8 cellular contexts compared by ENCODE assay signal in the genomic region with DNA sequence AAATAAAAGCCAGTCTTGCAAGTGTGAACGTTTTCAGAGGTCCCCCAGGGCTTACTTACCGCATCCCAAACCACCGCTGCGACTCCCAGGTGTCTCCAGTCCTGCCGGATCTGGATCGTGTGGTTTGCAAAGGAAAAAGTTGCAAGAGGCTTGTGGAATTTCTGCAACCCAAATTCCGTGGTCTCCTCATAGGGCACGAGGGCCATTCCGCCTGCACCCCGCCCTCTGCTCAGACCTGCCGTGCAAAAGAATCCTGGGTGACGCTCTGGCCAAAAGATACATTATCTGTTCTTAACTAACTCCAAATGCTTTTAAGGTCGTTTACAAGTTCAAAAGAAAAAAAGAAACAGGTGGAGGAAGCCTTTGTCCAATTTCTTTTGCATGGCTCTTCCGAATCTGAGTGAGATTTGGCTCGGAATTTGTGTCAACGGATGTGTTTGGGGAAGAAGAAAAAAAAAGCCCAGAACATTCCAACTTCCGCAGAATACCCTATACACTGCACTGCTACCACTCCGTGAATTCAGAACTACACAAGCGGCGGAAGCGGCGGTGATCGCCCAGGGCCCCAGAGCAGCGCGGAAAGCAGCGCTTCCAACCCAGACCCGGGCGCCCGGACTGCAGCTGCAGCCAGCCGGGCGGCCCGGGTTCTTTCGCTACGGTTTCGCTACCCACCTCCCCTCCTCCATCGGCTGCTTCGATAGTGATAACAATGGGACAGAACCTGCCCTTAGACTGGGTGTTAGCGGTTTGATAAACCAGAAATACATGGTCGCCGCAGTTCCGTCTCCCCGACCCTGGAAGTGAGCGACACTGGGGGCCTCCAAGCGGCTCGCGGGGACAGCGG. TPM values are rescaled to one million over a fixed set of nuclear protein-coding genes. Genes with fewer than 3 reads are reported as not detected.
DNase-seq lines count a peak whose midpoint lies in the region; ATAC-seq and TF ChIP-seq lines count a peak whose summit lies in the region.

No MANE protein-coding gene starts in this region.

- no peak for TF ChIP-seq EP300 in esophagus muscularis mucosa (IDR thresholded peaks at IDR 0.05)

- peak; percentile 34 to 80 (median 64) for DNase-seq in CD8-positive, alpha-beta T cell
- DNase-seq in OCI-M2 (lab: John Stamatoyannopoulos, UW; ENCODE audit: unreplicated experiment), result peak; percentile 9
- peak; percentile 73 to 74 for DNase-seq in activated T-cell treated with anti-CD3 and anti-CD28 coated beads, Interleukin-2, amount 50 U/mL, for 72 hours
- no peak for DNase-seq in esophagus muscularis mucosa (ENCODE audit: extremely low spot score)
- peak; percentile 37 to 49 for DNase-seq in stimulated activated CD8-positive, alpha-beta memory T cell treated with anti-CD3 and anti-CD28 coated beads, Interleukin-7, amount 100 ng/mL, for 48 hours (ENCODE audit: extremely low read depth in 1 of 2, low read depth in 1 of 2)

- peaks cover 14% of the 10 kb centered on the region for H3K36me3 ChIP-seq in CD8-positive, alpha-beta T cell (ENCODE audit: insufficient read depth, low read length)
- H3K36me3 ChIP-seq in esophagus muscularis mucosa, result peaks cover 0 to 21% (median 10%) of the 10 kb centered on the region in 4 donors
- no peaks in the 10 kb centered on the region for H3K36me3 ChIP-seq in muscle layer of colon (ENCODE audit: insufficient read depth, low read length)

- H3K36me3 Mint-ChIP-seq in CD8-positive, alpha-beta T cell, result peaks cover 37% of the 10 kb centered on the region
- peaks cover 0 to 8% of the 10 kb centered on the region in 2 donors for H3K36me3 Mint-ChIP-seq in activated T-cell treated with anti-CD3 and anti-CD28 coated beads, Interleukin-2, amount 50 U/mL, for 72 hours (ENCODE audit: insufficient read depth in 2 of 2)

- peak overlapping the region; percentile 65 for H3K9ac ChIP-seq in muscle layer of colon (ENCODE audit: low read length)

- H3K4me3 ChIP-seq in CD8-positive, alpha-beta T cell (ENCODE audit: low read depth, low read length), result peak overlapping the region; percentile 97
- H3K4me3 ChIP-seq in esophagus muscularis mucosa (peak overlapping the region; percentile 81 to 93 (median 92)), muscle layer of colon (ENCODE audit: low read depth in 1 of 2, low read length in 2 of 2) (peak overlapping the region; percentile 69 to 94)

- no peaks in the 10 kb centered on the region for H3K9me3 Mint-ChIP-seq in CD8-positive, alpha-beta T cell
- no peaks in the 10 kb centered on the region for H3K9me3 Mint-ChIP-seq in activated T-cell treated with anti-CD3 and anti-CD28 coated beads, Interleukin-2, amount 50 U/mL, for 72 hours

- H3K4me1 Mint-ChIP-seq in CD8-positive, alpha-beta T cell (ENCODE audit: low read depth), result peaks cover 49% of the 10 kb centered on the region
- peaks cover 52% of the 10 kb centered on the region for H3K4me1 Mint-ChIP-seq in activated T-cell treated with anti-CD3 and anti-CD28 coated beads, Interleukin-2, amount 50 U/mL, for 72 hours (ENCODE audit: low read depth)

- CTCF ChIA-PET in CD8-positive, alpha-beta T cell (lab: Charles Lee), result interaction anchor here (0.6 to 1.0 kb wide), 4 partner anchors 93 to 448 kb away, joined by 3 to 4 read pairs (median 4); no protein-coding TSS in a partner anchor

- no peaks in the 10 kb centered on the region for H3K27me3 ChIP-seq in CD8-positive, alpha-beta T cell (ENCODE audit: insufficient read depth, low read length)
- no peaks in the 10 kb centered on the region for H3K27me3 ChIP-seq in esophagus muscularis mucosa
- H3K27me3 ChIP-seq in muscle layer of colon (ENCODE audit: control insufficient read depth in 1 of 2, insufficient read depth in 2 of 2, low read length in 2 of 2), result no peaks in the 10 kb centered on the region

- peak overlapping the region; percentile 95 for H3K27ac ChIP-seq in CD8-positive, alpha-beta T cell (ENCODE audit: low read depth, low read length)
- H3K27ac ChIP-seq in esophagus muscularis mucosa (replicated peaks in 1 of 4) (peak overlapping the region; percentile 93 to 98 (median 98)), muscle layer of colon (ENCODE audit: low read depth, low read length) (peak overlapping the region; percentile 92)

- POLR2A ChIA-PET in CD8-positive, alpha-beta T cell (lab: Charles Lee), result interaction anchor here (0.6 to 4.0 kb wide), 16 partner anchors 9 to 859 kb away, joined by 3 to 87 read pairs (median 4); a partner anchor contains a TSS

- no peak for TF ChIP-seq CTCF in CD8-positive, alpha-beta T cell (IDR thresholded peaks at IDR 0.05)
- no peak for TF ChIP-seq CTCF in esophagus muscularis mucosa (IDR thresholded peaks at IDR 0.05)

- peak overlapping the region; percentile 95 for H3K27ac Mint-ChIP-seq in CD8-positive, alpha-beta T cell
- H3K27ac Mint-ChIP-seq in activated T-cell treated with anti-CD3 and anti-CD28 coated beads, Interleukin-2, amount 50 U/mL, for 72 hours, result peak overlapping the region; percentile 92

- intact Hi-C loops in CD8-positive, alpha-beta T cell (cut with DNase I, micrococcal nuclease), result loop anchor here (1.0 to 10.0 kb wide), 17 partner anchors 47 to 1540 kb away; a partner anchor contains a TSS
- intact Hi-C loops in esophagus muscularis mucosa (cut with DNase I), result loop anchor here (5.0 to 10.0 kb wide), 3 partner anchors 88 to 630 kb away; a partner anchor contains a TSS

- H3K4me1 ChIP-seq in CD8-positive, alpha-beta T cell (ENCODE audit: insufficient read depth, low read length), result peaks cover 24% of the 10 kb centered on the region
- peaks cover 15 to 50% (median 35%) of the 10 kb centered on the region in 4 donors for H3K4me1 ChIP-seq in esophagus muscularis mucosa
- peaks cover 10% of the 10 kb centered on the region for H3K4me1 ChIP-seq in muscle layer of colon (ENCODE audit: insufficient read depth, low read length)

- peak; percentile 19 for ATAC-seq in CD8-positive, alpha-beta T cell
- ATAC-seq in GM19372 (IDR thresholded peaks at IDR 0.05; ENCODE audit: low read depth, unreplicated experiment) (peak; percentile 31), HG03469 (IDR thresholded peaks at IDR 0.05; ENCODE audit: unreplicated experiment) (peak; percentile 28)
- peak; percentile 41 to 52 for ATAC-seq in activated T-cell treated with anti-CD3 and anti-CD28 coated beads, Interleukin-2, amount 50 U/mL, for 72 hours (replicated peaks in 1 of 2)

- peak overlapping the region; percentile 93 for H3K4me3 Mint-ChIP-seq in CD8-positive, alpha-beta T cell
- H3K4me3 Mint-ChIP-seq in activated T-cell treated with anti-CD3 and anti-CD28 coated beads, Interleukin-2, amount 50 U/mL, for 72 hours, result peak overlapping the region; percentile 95 to 98

- 1% methylated on average over 34 of the region's 47 CpGs for WGBS in esophagus muscularis mucosa

- TF ChIP-seq POLR2A in esophagus muscularis mucosa (IDR thresholded peaks at IDR 0.05; ENCODE audit: low read depth), result no peak

- H3K9me3 ChIP-seq in CD8-positive, alpha-beta T cell (ENCODE audit: low read length), result no peaks in the 10 kb centered on the region
- H3K9me3 ChIP-seq in esophagus muscularis mucosa (no peaks in the 10 kb centered on the region), muscle layer of colon (ENCODE audit: low read length) (no peaks in the 10 kb centered on the region)

- H3K27me3 Mint-ChIP-seq in CD8-positive, alpha-beta T cell (ENCODE audit: low read depth), result no peaks in the 10 kb centered on the region
- H3K27me3 Mint-ChIP-seq in activated T-cell treated with anti-CD3 and anti-CD28 coated beads, Interleukin-2, amount 50 U/mL, for 72 hours (ENCODE audit: low read depth), result no peaks in the 10 kb centered on the region

RNA-seq across cellular contexts. Expression of a gene that starts 0.8 kb away (rescaled TPM):
- 10 to 100 TPM; 12.3 to 12.4 TPM for total RNA-seq in CD8-positive, alpha-beta T cell
- total RNA-seq in activated T-cell treated with anti-CD3 and anti-CD28 coated beads, Interleukin-2, amount 50 U/mL, for 72 hours, result 10 to 100 TPM; 10.4 to 12.4 TPM
- total RNA-seq in esophagus muscularis mucosa, result 10 to 100 TPM; 10.1 to 31.6 (median 22.5) TPM
